Comparison of ENCODE assay signal across 1 cellular context in genomic region chr12:27779837-27780611, GRCh38.
TF ChIP-seq lines count a peak whose summit lies in the region.

Gene KLHL42 (plus strand): TSS chr12:27780233. CDS start chr12:27780331, 98 bp downstream.
Gene MANSC4 (minus strand): TSS chr12:27780236. CDS start chr12:27771276, 8,960 bp downstream.

TF ChIP-seq in HEK293, 187 proteins besides CTCF, POLR2A, EP300 and RAD21 (continued from another document and continues in another):
- TF ChIP-seq, protein P1, sequence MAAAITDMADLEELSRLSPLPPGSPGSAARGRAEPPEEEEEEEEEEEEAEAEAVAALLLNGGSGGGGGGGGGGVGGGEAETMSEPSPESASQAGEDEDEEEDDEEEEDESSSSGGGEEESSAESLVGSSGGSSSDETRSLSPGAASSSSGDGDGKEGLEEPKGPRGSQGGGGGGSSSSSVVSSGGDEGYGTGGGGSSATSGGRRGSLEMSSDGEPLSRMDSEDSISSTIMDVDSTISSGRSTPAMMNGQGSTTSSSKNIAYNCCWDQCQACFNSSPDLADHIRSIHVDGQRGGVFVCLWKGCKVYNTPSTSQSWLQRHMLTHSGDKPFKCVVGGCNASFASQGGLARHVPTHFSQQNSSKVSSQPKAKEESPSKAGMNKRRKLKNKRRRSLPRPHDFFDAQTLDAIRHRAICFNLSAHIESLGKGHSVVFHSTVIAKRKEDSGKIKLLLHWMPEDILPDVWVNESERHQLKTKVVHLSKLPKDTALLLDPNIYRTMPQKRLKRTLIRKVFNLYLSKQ (tag by site-specific recombination; IDR thresholded peaks at IDR 0.05; ENCODE audit: borderline replicate concordance), result no peak
- TF ChIP-seq KLF8 (tag by site-specific recombination; IDR thresholded peaks at IDR 0.05) (peak; percentile 72; the same call in 1 of the 2 replicates), ZNF580 (tag by site-specific recombination; IDR thresholded peaks at IDR 0.05) (0 out of 2 replicates have a peak, but pooled peaks have one; percentile 9), PATZ1 (tag by site-specific recombination; IDR thresholded peaks at IDR 0.05) (peak; percentile 32; the same call in 1 of the 2 replicates), ZNF660 (tag by site-specific recombination; IDR thresholded peaks at IDR 0.05) (peak; percentile 82), OVOL3 (tag by site-specific recombination; IDR thresholded peaks at IDR 0.05) (0 out of 2 replicates have a peak, but pooled peaks have one; percentile 15), ZNF654 (tag by site-specific recombination; IDR thresholded peaks at IDR 0.05; ENCODE audit: low read depth) (no peak), ZNF10 (tag by site-specific recombination; IDR thresholded peaks at IDR 0.05) (peak; percentile 12; the same call in 1 of the 2 replicates), ZFHX2 (tag by site-specific recombination; conservative IDR thresholded peaks at IDR 0.05) (no peak; the same call in 1 of the 2 replicates), ZBTB8A (tag by site-specific recombination; IDR thresholded peaks at IDR 0.05) (peak; percentile 92), ZBTB11 (tag by site-specific recombination; conservative IDR thresholded peaks at IDR 0.05; ENCODE audit: low read depth) (peak; percentile 52), ZNF843 (tag by site-specific recombination; IDR thresholded peaks at IDR 0.05) (no peak), ZNF544 (tag by site-specific recombination; IDR thresholded peaks at IDR 0.05) (no peak), ZNF214 (tag by site-specific recombination; IDR thresholded peaks at IDR 0.05; ENCODE audit: borderline replicate concordance) (no peak), ZSCAN30 (tag by site-specific recombination; IDR thresholded peaks at IDR 0.05) (peak; percentile 76), ZIC2 (tag by site-specific recombination; IDR thresholded peaks at IDR 0.05) (0 out of 2 replicates have a peak, but pooled peaks have one; percentile 21), SP2 (tag by site-specific recombination; IDR thresholded peaks at IDR 0.05) (peak; percentile 43), GLIS1 (tag by site-specific recombination; IDR thresholded peaks at IDR 0.05) (peak; percentile 33; the same call in 1 of the 2 replicates), KLF17 (tag by site-specific recombination; IDR thresholded peaks at IDR 0.05) (peak; percentile 48; the same call in 1 of the 2 replicates), ZNF692 (tag by site-specific recombination; IDR thresholded peaks at IDR 0.05) (peak; percentile 67; the same call in 1 of the 2 replicates), ZNF239 (tag by site-specific recombination; IDR thresholded peaks at IDR 0.05) (no peak), ZNF391 (tag by site-specific recombination; IDR thresholded peaks at IDR 0.05; ENCODE audit: borderline replicate concordance, low read depth) (no peak), ZNF510 (tag by site-specific recombination; IDR thresholded peaks at IDR 0.05; ENCODE audit: insufficient replicate concordance) (no peak), ZBTB7A (tag by site-specific recombination; IDR thresholded peaks at IDR 0.05; ENCODE audit: low read depth) (no peak), KLF10 (tag by site-specific recombination; IDR thresholded peaks at IDR 0.05) (peak; percentile 42; the same call in 1 of the 2 replicates), ZBTB26 (tag by site-specific recombination; optimal IDR thresholded peaks at IDR 0.05) (peak; percentile 89), IKZF3 (tag by site-specific recombination; IDR thresholded peaks at IDR 0.05) (peak; percentile 98), PBX3 (CRISPR knock-in tag; IDR thresholded peaks at IDR 0.05) (0 out of 2 replicates have a peak, but pooled peaks have one; percentile 54)
- TF ChIP-seq, protein P2, sequence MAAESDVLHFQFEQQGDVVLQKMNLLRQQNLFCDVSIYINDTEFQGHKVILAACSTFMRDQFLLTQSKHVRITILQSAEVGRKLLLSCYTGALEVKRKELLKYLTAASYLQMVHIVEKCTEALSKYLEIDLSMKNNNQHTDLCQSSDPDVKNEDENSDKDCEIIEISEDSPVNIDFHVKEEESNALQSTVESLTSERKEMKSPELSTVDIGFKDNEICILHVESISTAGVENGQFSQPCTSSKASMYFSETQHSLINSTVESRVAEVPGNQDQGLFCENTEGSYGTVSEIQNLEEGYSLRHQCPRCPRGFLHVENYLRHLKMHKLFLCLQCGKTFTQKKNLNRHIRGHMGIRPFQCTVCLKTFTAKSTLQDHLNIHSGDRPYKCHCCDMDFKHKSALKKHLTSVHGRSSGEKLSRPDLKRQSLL (tag by site-specific recombination; IDR thresholded peaks at IDR 0.05), result peak; percentile 18; the same call in 1 of the 2 replicates
- TF ChIP-seq, protein P3, sequence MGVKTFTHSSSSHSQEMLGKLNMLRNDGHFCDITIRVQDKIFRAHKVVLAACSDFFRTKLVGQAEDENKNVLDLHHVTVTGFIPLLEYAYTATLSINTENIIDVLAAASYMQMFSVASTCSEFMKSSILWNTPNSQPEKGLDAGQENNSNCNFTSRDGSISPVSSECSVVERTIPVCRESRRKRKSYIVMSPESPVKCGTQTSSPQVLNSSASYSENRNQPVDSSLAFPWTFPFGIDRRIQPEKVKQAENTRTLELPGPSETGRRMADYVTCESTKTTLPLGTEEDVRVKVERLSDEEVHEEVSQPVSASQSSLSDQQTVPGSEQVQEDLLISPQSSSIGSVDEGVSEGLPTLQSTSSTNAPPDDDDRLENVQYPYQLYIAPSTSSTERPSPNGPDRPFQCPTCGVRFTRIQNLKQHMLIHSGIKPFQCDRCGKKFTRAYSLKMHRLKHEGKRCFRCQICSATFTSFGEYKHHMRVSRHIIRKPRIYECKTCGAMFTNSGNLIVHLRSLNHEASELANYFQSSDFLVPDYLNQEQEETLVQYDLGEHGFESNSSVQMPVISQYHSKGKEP (tag by site-specific recombination; IDR thresholded peaks at IDR 0.05), result no peak
- TF ChIP-seq, protein P4, sequence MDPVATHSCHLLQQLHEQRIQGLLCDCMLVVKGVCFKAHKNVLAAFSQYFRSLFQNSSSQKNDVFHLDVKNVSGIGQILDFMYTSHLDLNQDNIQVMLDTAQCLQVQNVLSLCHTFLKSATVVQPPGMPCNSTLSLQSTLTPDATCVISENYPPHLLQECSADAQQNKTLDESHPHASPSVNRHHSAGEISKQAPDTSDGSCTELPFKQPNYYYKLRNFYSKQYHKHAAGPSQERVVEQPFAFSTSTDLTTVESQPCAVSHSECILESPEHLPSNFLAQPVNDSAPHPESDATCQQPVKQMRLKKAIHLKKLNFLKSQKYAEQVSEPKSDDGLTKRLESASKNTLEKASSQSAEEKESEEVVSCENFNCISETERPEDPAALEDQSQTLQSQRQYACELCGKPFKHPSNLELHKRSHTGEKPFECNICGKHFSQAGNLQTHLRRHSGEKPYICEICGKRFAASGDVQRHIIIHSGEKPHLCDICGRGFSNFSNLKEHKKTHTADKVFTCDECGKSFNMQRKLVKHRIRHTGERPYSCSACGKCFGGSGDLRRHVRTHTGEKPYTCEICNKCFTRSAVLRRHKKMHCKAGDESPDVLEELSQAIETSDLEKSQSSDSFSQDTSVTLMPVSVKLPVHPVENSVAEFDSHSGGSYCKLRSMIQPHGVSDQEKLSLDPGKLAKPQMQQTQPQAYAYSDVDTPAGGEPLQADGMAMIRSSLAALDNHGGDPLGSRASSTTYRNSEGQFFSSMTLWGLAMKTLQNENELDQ (tag by site-specific recombination; IDR thresholded peaks at IDR 0.05; ENCODE audit: low read depth), result no peak
- TF ChIP-seq, protein P5, sequence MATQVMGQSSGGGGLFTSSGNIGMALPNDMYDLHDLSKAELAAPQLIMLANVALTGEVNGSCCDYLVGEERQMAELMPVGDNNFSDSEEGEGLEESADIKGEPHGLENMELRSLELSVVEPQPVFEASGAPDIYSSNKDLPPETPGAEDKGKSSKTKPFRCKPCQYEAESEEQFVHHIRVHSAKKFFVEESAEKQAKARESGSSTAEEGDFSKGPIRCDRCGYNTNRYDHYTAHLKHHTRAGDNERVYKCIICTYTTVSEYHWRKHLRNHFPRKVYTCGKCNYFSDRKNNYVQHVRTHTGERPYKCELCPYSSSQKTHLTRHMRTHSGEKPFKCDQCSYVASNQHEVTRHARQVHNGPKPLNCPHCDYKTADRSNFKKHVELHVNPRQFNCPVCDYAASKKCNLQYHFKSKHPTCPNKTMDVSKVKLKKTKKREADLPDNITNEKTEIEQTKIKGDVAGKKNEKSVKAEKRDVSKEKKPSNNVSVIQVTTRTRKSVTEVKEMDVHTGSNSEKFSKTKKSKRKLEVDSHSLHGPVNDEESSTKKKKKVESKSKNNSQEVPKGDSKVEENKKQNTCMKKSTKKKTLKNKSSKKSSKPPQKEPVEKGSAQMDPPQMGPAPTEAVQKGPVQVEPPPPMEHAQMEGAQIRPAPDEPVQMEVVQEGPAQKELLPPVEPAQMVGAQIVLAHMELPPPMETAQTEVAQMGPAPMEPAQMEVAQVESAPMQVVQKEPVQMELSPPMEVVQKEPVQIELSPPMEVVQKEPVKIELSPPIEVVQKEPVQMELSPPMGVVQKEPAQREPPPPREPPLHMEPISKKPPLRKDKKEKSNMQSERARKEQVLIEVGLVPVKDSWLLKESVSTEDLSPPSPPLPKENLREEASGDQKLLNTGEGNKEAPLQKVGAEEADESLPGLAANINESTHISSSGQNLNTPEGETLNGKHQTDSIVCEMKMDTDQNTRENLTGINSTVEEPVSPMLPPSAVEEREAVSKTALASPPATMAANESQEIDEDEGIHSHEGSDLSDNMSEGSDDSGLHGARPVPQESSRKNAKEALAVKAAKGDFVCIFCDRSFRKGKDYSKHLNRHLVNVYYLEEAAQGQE (tag by site-specific recombination; IDR thresholded peaks at IDR 0.05), result peak; percentile 87
